12 cellular contexts compared by ENCODE assay signal in genomic region chr1:171286032-171286705, GRCh38. TPM values are rescaled to one million over a fixed set of nuclear protein-coding genes. Genes with fewer than 3 reads are reported as not detected.
DNase-seq lines count a peak whose midpoint lies in the region; ATAC-seq and TF ChIP-seq lines count a peak whose summit lies in the region.
"Had no signal": no experiment of that assay in that cellular context is flagged by ENCODE, and none has a peak within 500 bp of the region (broad histone marks: within the 10 kb centered on the region; RNA-seq: fewer than 3 reads in every experiment).

No MANE protein-coding gene starts in this region.

- TF ChIP-seq CTCF in fibroblast of the aortic adventitia (IDR thresholded peaks at IDR 0.05; ENCODE audit: insufficient read depth, low read length) (no peak), omental fat pad (IDR thresholded peaks at IDR 0.05) (no peak)

- H3K9me3 ChIP-seq in CD4-positive, alpha-beta memory T cell (ENCODE audit: control insufficient read depth in 1 of 2, low read length in 2 of 2) = no peaks in the 10 kb centered on the region

- H3K9me3 Mint-ChIP-seq in CD4-positive, alpha-beta memory T cell = no peaks in the 10 kb centered on the region
- H3K9me3 Mint-ChIP-seq: effector memory CD8-positive, alpha-beta T cell; memory B cell; type B pancreatic cell had no signal

- no peaks in the 10 kb centered on the region for H3K36me3 Mint-ChIP-seq in CD4-positive, alpha-beta memory T cell
- H3K36me3 Mint-ChIP-seq: activated CD8-positive, alpha-beta memory T cell treated with anti-CD3 and anti-CD28 coated beads, Interleukin-2, amount 10 ng/mL, durations not matched to agents 7 days and 5 days; memory B cell; type B pancreatic cell had no signal

- no peak overlapping the region for H3K4me3 ChIP-seq in fibroblast of the aortic adventitia (ENCODE audit: low read depth, low read length)
- H3K4me3 ChIP-seq in CD4-positive, alpha-beta memory T cell (ENCODE audit: low read length in 2 of 2) = no peak overlapping the region

- H3K36me3 ChIP-seq in CD4-positive, alpha-beta memory T cell (ENCODE audit: insufficient read depth, low read length) = no peaks in the 10 kb centered on the region

- CTCF ChIA-PET in CD4-positive, alpha-beta memory T cell (lab: Charles Lee; ENCODE audit: partially characterized antibody) = interaction anchor here (1.7 kb wide), 1 partner anchor 28 kb away, joined by 7 read pairs; the partner anchor contains the start of gene FMO4

- POLR2A ChIA-PET in CD4-positive, alpha-beta memory T cell (lab: Charles Lee; ENCODE audit: partially characterized antibody) = no interaction called here

- intact Hi-C loops in CD4-positive, alpha-beta memory T cell (cut with micrococcal nuclease) = no loop called here

- no peak overlapping the region for H3K27ac Mint-ChIP-seq in CD4-positive, alpha-beta memory T cell
- H3K27ac Mint-ChIP-seq: activated CD8-positive, alpha-beta memory T cell treated with anti-CD3 and anti-CD28 coated beads, Interleukin-2, amount 10 ng/mL, durations not matched to agents 7 days and 5 days; effector memory CD8-positive, alpha-beta T cell; memory B cell; type B pancreatic cell had no signal

- peaks cover 5 to 16% of the 10 kb centered on the region in 2 donors for H3K27me3 Mint-ChIP-seq in CD4-positive, alpha-beta memory T cell

- ATAC-seq in GM18502 (IDR thresholded peaks at IDR 0.05; ENCODE audit: poor library complexity, unreplicated experiment) (peak; percentile 87), HG02678 (IDR thresholded peaks at IDR 0.05; ENCODE audit: unreplicated experiment) (peak; percentile 76), omental fat pad (ENCODE audit: low FRiP score) (no peak)
- ATAC-seq: activated CD8-positive, alpha-beta memory T cell treated with anti-CD3 and anti-CD28 coated beads, Interleukin-2, amount 10 ng/mL, durations not matched to agents 7 days and 5 days; effector memory CD8-positive, alpha-beta T cell had no signal

- no peak overlapping the region for H3K4me3 Mint-ChIP-seq in CD4-positive, alpha-beta memory T cell
- H3K4me3 Mint-ChIP-seq: activated CD8-positive, alpha-beta memory T cell treated with anti-CD3 and anti-CD28 coated beads, Interleukin-2, amount 10 ng/mL, durations not matched to agents 7 days and 5 days; effector memory CD8-positive, alpha-beta T cell; memory B cell; type B pancreatic cell had no signal

- no peaks in the 10 kb centered on the region for H3K4me1 Mint-ChIP-seq in CD4-positive, alpha-beta memory T cell

- peak; percentile 35 for DNase-seq in OCI-M2 (lab: John Stamatoyannopoulos, UW; ENCODE audit: unreplicated experiment)
- DNase-seq in fibroblast of the aortic adventitia (ENCODE audit: low read depth) = peak; percentile 38
- no peak for DNase-seq in omental fat pad (ENCODE audit: low spot score)
- DNase-seq in UCSD-AML1 (lab: John Stamatoyannopoulos, UW; ENCODE audit: unreplicated experiment) = no peak
- DNase-seq in 8988T = no peak
- no peak for DNase-seq in CD4-positive, alpha-beta memory T cell
- DNase-seq: activated CD8-positive, alpha-beta memory T cell treated with anti-CD3 and anti-CD28 coated beads, Interleukin-2, amount 10 ng/mL, durations not matched to agents 7 days and 5 days; effector memory CD8-positive, alpha-beta T cell had no signal

- H3K27ac ChIP-seq in CD4-positive, alpha-beta memory T cell (ENCODE audit: low read depth, low read length) = no peak overlapping the region

- no peaks in the 10 kb centered on the region for H3K27me3 ChIP-seq in CD4-positive, alpha-beta memory T cell (ENCODE audit: insufficient read depth, low read length)

- no peaks in the 10 kb centered on the region for H3K4me1 ChIP-seq in CD4-positive, alpha-beta memory T cell (ENCODE audit: insufficient read depth, low read length)

RNA-seq across cellular contexts. Expression of gene FMO4, which starts 27.8 kb away (rescaled TPM):
- 4.8 and 7.2 TPM in 2 replicates for total RNA-seq in fibroblast of the aortic adventitia (ENCODE audit: low replicate concordance)
- total RNA-seq in omental fat pad = 1 to 10 TPM; 1.8 to 7.9 (median 4.1) TPM
- total RNA-seq in CD4-positive, alpha-beta memory T cell = 1 to 10 TPM; 2.7 to 3.6 TPM
- 1 to 10 TPM; 1.8 to 3.0 TPM for polyA plus RNA-seq in CD4-positive, alpha-beta memory T cell

RNA-seq across cellular contexts. Expression of gene FMO1, which starts 37.9 kb away (rescaled TPM):
- total RNA-seq in fibroblast of the aortic adventitia (ENCODE audit: low replicate concordance) (0.18 and 7.8 TPM in 2 replicates), omental fat pad (1 to 10 TPM in 3 of 4 donors, under 1 TPM in 1; 0.94 to 9.5 (median 1.9) TPM)
- total RNA-seq in CD4-positive, alpha-beta memory T cell = not detected
- polyA plus RNA-seq in CD4-positive, alpha-beta memory T cell = not detected
- total RNA-seq: activated CD8-positive, alpha-beta memory T cell treated with anti-CD3 and anti-CD28 coated beads, Interleukin-2, amount 10 ng/mL, durations not matched to agents 7 days and 5 days had no signal

Comparison
In these comparisons a context has a peak if more than half of its experiments do, and no peak if none do; other contexts are left out.
1. DNase-seq: peak in OCI-M2 (single experiment) and fibroblast of the aortic adventitia (single experiment); none in omental fat pad (single experiment), UCSD-AML1 (single experiment), 8988T (single experiment) and CD4-positive, alpha-beta memory T cell (0 of 5).